Comparison of ENCODE assay signal across 13 cellular contexts in genomic region chr2:156182132-156182531, GRCh38.
DNase-seq lines count a peak whose midpoint lies in the region; ATAC-seq, FAIRE-seq and TF ChIP-seq lines count a peak whose summit lies in the region.
"Had no signal": no experiment of that assay in that cellular context is flagged by ENCODE, and none has a peak within 500 bp of the region (broad histone marks: within the 10 kb centered on the region; RNA-seq: fewer than 3 reads in every experiment).

No MANE protein-coding gene starts in this region.

- H3K9me3 ChIP-seq in gastroesophageal sphincter (no peaks in the 10 kb centered on the region), small intestine (ENCODE audit: control insufficient read depth, low read depth) (no peaks in the 10 kb centered on the region)

- no peaks in the 10 kb centered on the region for H3K4me1 Mint-ChIP-seq in activated CD4-positive, alpha-beta memory T cell treated with anti-CD3 and anti-CD28 coated beads, Interleukin-2, amount 10 ng/mL, durations not matched to agents 7 days and 5 days
- H3K4me1 Mint-ChIP-seq: CD8-positive, alpha-beta memory T cell; T-cell had no signal

- POLR2A ChIA-PET in activated CD4-positive, alpha-beta memory T cell treated with anti-CD3 and anti-CD28 coated beads, Interleukin-2, amount 10 ng/mL, durations not matched to agents 7 days and 5 days (lab: Charles Lee), result no interaction called here

- 30 to 72% methylated on average over 2 of the region's 2 CpGs for WGBS in gastroesophageal sphincter (ENCODE audit: low coverage in 1 of 2), 2 donors
- WGBS in small intestine, 3 donors, result 8 to 54% (median 28%) methylated on average over 2 of the region's 2 CpGs

- no peak for TF ChIP-seq EP300 in gastroesophageal sphincter (IDR thresholded peaks at IDR 0.05)

- H3K27me3 ChIP-seq in gastroesophageal sphincter, result no peaks in the 10 kb centered on the region
- H3K27me3 ChIP-seq in small intestine (ENCODE audit: control insufficient read depth in 2 of 2, insufficient read depth in 2 of 2, low read length in 2 of 2), result no peaks in the 10 kb centered on the region

- no peak overlapping the region for H3K27ac Mint-ChIP-seq in activated CD4-positive, alpha-beta memory T cell treated with anti-CD3 and anti-CD28 coated beads, Interleukin-2, amount 10 ng/mL, durations not matched to agents 7 days and 5 days
- H3K27ac Mint-ChIP-seq: CD8-positive, alpha-beta memory T cell; T-cell had no signal

- H3K4me1 ChIP-seq in gastroesophageal sphincter, result no peaks in the 10 kb centered on the region
- no peaks in the 10 kb centered on the region for H3K4me1 ChIP-seq in small intestine (ENCODE audit: control insufficient read depth in 2 of 2, insufficient read depth in 1 of 2, low read depth in 1 of 2, low read length in 1 of 2)

- H3K27ac ChIP-seq in gastroesophageal sphincter (no peak overlapping the region), small intestine (ENCODE audit: low read depth in 1 of 2, low read length in 1 of 2) (peak overlapping the region in 1 of 2 donors; percentile 19)

- H3K4me3 Mint-ChIP-seq in activated CD4-positive, alpha-beta memory T cell treated with anti-CD3 and anti-CD28 coated beads, Interleukin-2, amount 10 ng/mL, durations not matched to agents 7 days and 5 days, result no peak overlapping the region
- H3K4me3 Mint-ChIP-seq: CD8-positive, alpha-beta memory T cell; T-cell had no signal

- H3K4me3 ChIP-seq in gastroesophageal sphincter, result no peak overlapping the region
- H3K4me3 ChIP-seq in small intestine (ENCODE audit: low read depth in 1 of 2, low read length in 2 of 2), result no peak overlapping the region

- DNase-seq in LoVo (ENCODE audit: low spot score) (peak; percentile 64), NCI-H748 treated with DMSO at 0.1 percent for 48 hours (lab: John Stamatoyannopoulos, UW) (peak; percentile 88), small intestine (peak; percentile 86), putamen (ENCODE audit: low spot score) (no peak), NCI-H1436 treated with DMSO at 0.1 percent for 48 hours (lab: John Stamatoyannopoulos, UW) (no peak)
- no peak for DNase-seq in activated CD4-positive, alpha-beta memory T cell treated with anti-CD3 and anti-CD28 coated beads, Interleukin-2, amount 10 ng/mL, durations not matched to agents 7 days and 5 days
- DNase-seq in stimulated activated CD4-positive, alpha-beta T cell treated with anti-CD3 and anti-CD28 coated beads, Interleukin-4, amount 100 ng/mL, for 24 hours, result no peak
- DNase-seq: CD8-positive, alpha-beta memory T cell; left cardiac atrium; NK-92 treated with Interleukin-12 subunit alpha and Interleukin-12 subunit beta, amount 100 ng/mL, for 24 hours; T-cell had no signal

- H3K36me3 Mint-ChIP-seq in activated CD4-positive, alpha-beta memory T cell treated with anti-CD3 and anti-CD28 coated beads, Interleukin-2, amount 10 ng/mL, durations not matched to agents 7 days and 5 days (ENCODE audit: low read depth), result no peaks in the 10 kb centered on the region
- H3K36me3 Mint-ChIP-seq: CD8-positive, alpha-beta memory T cell; T-cell had no signal

- H3K27me3 Mint-ChIP-seq in activated CD4-positive, alpha-beta memory T cell treated with anti-CD3 and anti-CD28 coated beads, Interleukin-2, amount 10 ng/mL, durations not matched to agents 7 days and 5 days, result peaks cover 8% of the 10 kb centered on the region

- CTCF ChIA-PET in activated CD4-positive, alpha-beta memory T cell treated with anti-CD3 and anti-CD28 coated beads, Interleukin-2, amount 10 ng/mL, durations not matched to agents 7 days and 5 days (lab: Charles Lee), result no interaction called here

- TF ChIP-seq CTCF in gastroesophageal sphincter (IDR thresholded peaks at IDR 0.05), result no peak

- H3K36me3 ChIP-seq in gastroesophageal sphincter (no peaks in the 10 kb centered on the region), small intestine (ENCODE audit: control insufficient read depth in 2 of 2, insufficient read depth in 2 of 2, low read length in 2 of 2) (no peaks in the 10 kb centered on the region)

- FAIRE-seq in small intestine (lab: Jason Lieb, UNC), result no peak
- FAIRE-seq: GM12892 had no signal

- no peaks in the 10 kb centered on the region for H3K9me3 Mint-ChIP-seq in activated CD4-positive, alpha-beta memory T cell treated with anti-CD3 and anti-CD28 coated beads, Interleukin-2, amount 10 ng/mL, durations not matched to agents 7 days and 5 days
- H3K9me3 Mint-ChIP-seq: CD8-positive, alpha-beta memory T cell; T-cell had no signal

- ATAC-seq in gastroesophageal sphincter, result peak; percentile 43
- ATAC-seq: left cardiac atrium, T-cell had no signal

- no peak for TF ChIP-seq POLR2A in gastroesophageal sphincter (IDR thresholded peaks at IDR 0.05)

Comparison
In these comparisons a context has a peak if more than half of its experiments do, and no peak if none do; other contexts are left out.
1. DNase-seq: peak in LoVo (single experiment), NCI-H748 treated with DMSO at 0.1 percent for 48 hours (single experiment) and small intestine (single experiment); none in putamen (single experiment), activated CD4-positive, alpha-beta memory T cell treated with anti-CD3 and anti-CD28 coated beads, Interleukin-2, amount 10 ng/mL, durations not matched to agents 7 days and 5 days (single experiment), NCI-H1436 treated with DMSO at 0.1 percent for 48 hours (single experiment) and stimulated activated CD4-positive, alpha-beta T cell treated with anti-CD3 and anti-CD28 coated beads, Interleukin-4, amount 100 ng/mL, for 24 hours (single experiment).